Comparison of ENCODE assay signal across 23 cellular contexts in the genomic region with DNA sequence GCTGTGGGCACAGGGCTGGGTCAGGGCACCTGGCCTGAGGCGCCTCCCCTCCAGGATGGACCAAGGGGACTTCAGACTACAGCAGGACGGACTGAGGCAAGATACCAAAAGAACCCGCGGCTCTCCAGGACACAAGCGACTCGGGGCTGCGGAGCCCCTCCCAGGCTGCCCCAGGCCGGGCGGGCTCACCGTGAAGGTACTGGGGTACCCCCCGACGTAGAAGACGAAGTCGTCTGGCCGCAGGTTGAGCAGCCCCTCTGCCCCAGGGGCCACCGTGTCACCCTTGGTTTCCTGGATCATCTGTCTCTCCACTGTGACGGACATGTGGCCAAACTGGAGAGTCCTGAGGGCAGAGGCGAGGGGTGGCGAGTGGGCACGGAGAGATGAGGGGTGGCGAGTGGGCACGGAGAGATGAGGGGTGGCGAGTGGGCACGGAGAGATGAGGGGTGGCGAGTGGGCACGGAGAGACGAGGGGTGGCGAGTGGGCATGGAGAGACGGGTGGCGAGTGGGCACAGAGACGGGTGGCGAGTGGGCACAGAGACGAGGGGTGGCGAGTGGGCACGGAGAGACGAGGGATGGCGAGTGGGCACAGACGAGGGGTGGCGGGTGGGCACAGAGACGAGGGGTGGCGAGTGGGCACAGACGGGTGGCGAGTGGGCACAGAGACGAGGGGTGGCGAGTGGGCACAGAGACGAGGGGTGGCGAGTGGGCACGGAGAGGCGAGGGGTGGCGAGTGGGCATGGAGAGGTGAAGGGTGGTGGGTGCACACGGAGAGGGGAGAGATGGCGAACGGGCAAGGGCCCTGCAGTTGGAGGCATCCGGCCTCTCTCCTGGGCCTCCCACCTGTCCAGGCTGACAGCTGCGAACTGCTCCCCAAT. TPM values are rescaled to one million over a fixed set of nuclear protein-coding genes. Genes with fewer than 3 reads are reported as not detected.
DNase-seq lines count a peak whose midpoint lies in the region; ATAC-seq, FAIRE-seq and TF ChIP-seq lines count a peak whose summit lies in the region.
"Had no signal": no experiment of that assay in that cellular context is flagged by ENCODE, and none has a peak within 500 bp of the region (broad histone marks: within the 10 kb centered on the region; RNA-seq: fewer than 3 reads in every experiment).

No MANE protein-coding gene starts in this region.

- 95% methylated on average over 51 of the region's 55 CpGs for WGBS in mesenchymal stem cell

- no peaks in the 10 kb centered on the region for H3K9me3 Mint-ChIP-seq in Caco-2 (ENCODE audit: unreplicated experiment)
- H3K9me3 Mint-ChIP-seq: CD4-positive, alpha-beta T cell; CD8-positive, alpha-beta memory T cell had no signal

- no peak overlapping the region for H3K4me2 ChIP-seq in mesenchymal stem cell (ENCODE audit: low read length, poor library complexity, severe bottlenecking)
- H3K4me2 ChIP-seq: A549; BLaER1 treated with 17β-estradiol and CSF1 and Interleukin-3, amounts not matched to agents 10 nM and 100 nM had no signal

- CTCF ChIA-PET in Caco-2 (lab: Charles Lee), result interaction anchor here (0.6 to 0.7 kb wide), 2 partner anchors 11 to 12 kb away, joined by 4 to 5 read pairs; no protein-coding TSS in a partner anchor

- H2BK15ac ChIP-seq in mesenchymal stem cell (ENCODE audit: low read depth, poor library complexity, severe bottlenecking), result no peak overlapping the region

- H3K27me3 Mint-ChIP-seq in Caco-2 (ENCODE audit: insufficient read depth, unreplicated experiment), result no peaks in the 10 kb centered on the region
- H3K27me3 Mint-ChIP-seq: CD4-positive, alpha-beta T cell; CD8-positive, alpha-beta memory T cell had no signal

- no peak for ATAC-seq in RWPE2 (ENCODE audit: low read depth)
- ATAC-seq: A549, HCT116 had no signal

- H2BK5ac ChIP-seq in mesenchymal stem cell (ENCODE audit: low read depth, low read length, poor library complexity, severe bottlenecking), result no peak overlapping the region

- H3K9me3 ChIP-seq in Caco-2 (peaks cover 4% of the 10 kb centered on the region), RWPE2 (ENCODE audit: severe bottlenecking) (no peaks in the 10 kb centered on the region), mesenchymal stem cell (ENCODE audit: control insufficient read depth, low read length) (no peaks in the 10 kb centered on the region)
- H3K9me3 ChIP-seq: BE2C; BLaER1 treated with 17β-estradiol and CSF1 and Interleukin-3, amounts not matched to agents 10 nM and 100 nM had no signal

- H3K14ac ChIP-seq in mesenchymal stem cell (ENCODE audit: low read length in 2 of 2), result no peak overlapping the region

- H3K4me3 ChIP-seq in Caco-2 (ENCODE audit: low read depth, low read length) (no peak overlapping the region), RWPE2 (ENCODE audit: severe bottlenecking) (no peak overlapping the region), mesenchymal stem cell (ENCODE audit: insufficient read depth in 1 of 2, low read depth in 1 of 2, low read length in 2 of 2) (no peak overlapping the region)
- H3K4me3 ChIP-seq: A549; BLaER1 treated with 17β-estradiol and CSF1 and Interleukin-3, amounts not matched to agents 10 nM and 100 nM; GM23248 had no signal

- H3K27ac Mint-ChIP-seq in Caco-2 (ENCODE audit: unreplicated experiment), result peak overlapping the region; percentile 30
- H3K27ac Mint-ChIP-seq: CD14-positive monocyte; CD4-positive, alpha-beta T cell; CD8-positive, alpha-beta memory T cell had no signal

- H2BK120ac ChIP-seq in mesenchymal stem cell (ENCODE audit: low read depth, low read length), result no peak overlapping the region

- H2AFZ ChIP-seq in mesenchymal stem cell (ENCODE audit: low read depth, low read length), result no peak overlapping the region
- H2AFZ ChIP-seq: GM23248 had no signal

- no peak overlapping the region for H3K9ac ChIP-seq in mesenchymal stem cell (ENCODE audit: low read length)
- H3K9ac ChIP-seq: BLaER1 treated with 17β-estradiol and CSF1 and Interleukin-3, amounts not matched to agents 10 nM and 100 nM; GM23248 had no signal

- H4K91ac ChIP-seq in mesenchymal stem cell (ENCODE audit: low read length), result no peak overlapping the region

- H4K8ac ChIP-seq in mesenchymal stem cell (ENCODE audit: low read length), result no peak overlapping the region

- H3K23ac ChIP-seq in mesenchymal stem cell (ENCODE audit: low read length in 2 of 2), result no peak overlapping the region

- no peaks in the 10 kb centered on the region for H3K4me1 Mint-ChIP-seq in Caco-2 (ENCODE audit: low read depth, unreplicated experiment)
- H3K4me1 Mint-ChIP-seq: CD14-positive monocyte; CD8-positive, alpha-beta memory T cell had no signal

- H3K27ac ChIP-seq in RWPE2 (ENCODE audit: poor library complexity, severe bottlenecking), result no peak overlapping the region
- H3K27ac ChIP-seq in mesenchymal stem cell (ENCODE audit: low read length, poor library complexity, severe bottlenecking), result no peak overlapping the region
- H3K27ac ChIP-seq: BLaER1 treated with 17β-estradiol and CSF1 and Interleukin-3, amounts not matched to agents 10 nM and 100 nM; GM23248 had no signal

- POLR2A ChIA-PET in Caco-2 (lab: Charles Lee), result no interaction called here

- TF ChIP-seq CTCF in Caco-2 (IDR thresholded peaks at IDR 0.05; ENCODE audit: insufficient read depth in 1 of 2, low read depth in 1 of 2, low read length in 1 of 2, severe bottlenecking in 1 of 2, unreplicated experiment in 1 of 2) (no peak), RWPE2 (IDR thresholded peaks at IDR 0.05; ENCODE audit: poor library complexity, severe bottlenecking) (no peak), GM20000 (IDR thresholded peaks at IDR 0.05; ENCODE audit: extremely low read depth, missing control alignments) (no peak)

- H3K4me1 ChIP-seq in Caco-2, result no peaks in the 10 kb centered on the region
- no peaks in the 10 kb centered on the region for H3K4me1 ChIP-seq in RWPE2 (ENCODE audit: insufficient read depth, poor library complexity, severe bottlenecking)
- H3K4me1 ChIP-seq in mesenchymal stem cell (ENCODE audit: control insufficient read depth, insufficient read depth, low read depth, low read length), result peaks cover 8% of the 10 kb centered on the region
- H3K4me1 ChIP-seq: BE2C had no signal

- intact Hi-C loops in Caco-2 (cut with micrococcal nuclease; ENCODE audit: unreplicated experiment), result no loop called here

- H3K27me3 ChIP-seq in Caco-2 (replicated peaks; ENCODE audit: control insufficient read depth, insufficient read depth, low read length) (no peaks in the 10 kb centered on the region), RWPE2 (ENCODE audit: insufficient read depth, poor library complexity, severe bottlenecking) (no peaks in the 10 kb centered on the region), mesenchymal stem cell (ENCODE audit: control insufficient read depth in 1 of 2, insufficient read depth in 1 of 2, low read length in 2 of 2) (no peaks in the 10 kb centered on the region)
- H3K27me3 ChIP-seq: BE2C; BLaER1 treated with 17β-estradiol and CSF1 and Interleukin-3, amounts not matched to agents 10 nM and 100 nM had no signal

- no peak overlapping the region for H3K4me3 Mint-ChIP-seq in Caco-2 (ENCODE audit: unreplicated experiment)
- H3K4me3 Mint-ChIP-seq: CD14-positive monocyte; CD4-positive, alpha-beta T cell; CD8-positive, alpha-beta memory T cell had no signal

- H3K36me3 ChIP-seq in Caco-2 (ENCODE audit: control insufficient read depth, insufficient read depth, low read length) (peaks cover 40% of the 10 kb centered on the region), RWPE2 (ENCODE audit: low read depth) (peaks cover 87% of the 10 kb centered on the region), mesenchymal stem cell (ENCODE audit: control insufficient read depth in 1 of 2, insufficient read depth in 2 of 2, low read depth in 1 of 2, low read length in 2 of 2) (peaks cover 40 to 94% of the 10 kb centered on the region in 2 experiments)

- H2BK12ac ChIP-seq in mesenchymal stem cell (ENCODE audit: low read length in 2 of 2), result no peak overlapping the region

- no peak overlapping the region for H3K18ac ChIP-seq in mesenchymal stem cell (ENCODE audit: low read depth in 1 of 2, low read length in 2 of 2)

- FAIRE-seq in urothelium cell line (lab: Jason Lieb, UNC), result peak; percentile 13
- FAIRE-seq: A549, G401.6, GM12892, H1 had no signal

- peaks cover 100% of the 10 kb centered on the region for H3K36me3 Mint-ChIP-seq in Caco-2 (ENCODE audit: insufficient read depth, unreplicated experiment)

- no peak for DNase-seq in Caco-2
- peak; percentile 0 for DNase-seq in HCEC 1CT
- DNase-seq in RWPE2 (ENCODE audit: low spot score), result peak; percentile 86
- DNase-seq in urothelium cell line (ENCODE audit: low spot score), result no peak
- no peak for DNase-seq in GM20000 (ENCODE audit: low spot score)
- no peak for DNase-seq in NCI-H187 treated with DMSO at 0.1 percent for 48 hours (lab: John Stamatoyannopoulos, UW)
- no peak for DNase-seq in mesenchymal stem cell
- DNase-seq: ACHN; AML-193; BE2C; CD4-positive, alpha-beta T cell; CD8-positive, alpha-beta memory T cell; DMS153; DND-41; GM23248; H7 had no signal

- H3K4ac ChIP-seq in mesenchymal stem cell (ENCODE audit: low read depth in 1 of 2, low read length in 2 of 2), result no peak overlapping the region

- H3K79me1 ChIP-seq in mesenchymal stem cell (replicated peaks; ENCODE audit: low read length, poor library complexity, severe bottlenecking), result peaks cover 28% of the 10 kb centered on the region

- no peak overlapping the region for H2AK5ac ChIP-seq in mesenchymal stem cell (ENCODE audit: low read length, severe bottlenecking)

- no TSS peak for BruUV-seq in Caco-2 (replicated peaks; lab: Mats Ljungman, UMichigan)

RNA-seq across cellular contexts. Expression of gene ADRM1, which starts 10.9 kb away (rescaled TPM):
- total RNA-seq in Caco-2 (2022), result 261 and 263 TPM in 2 replicates
- 99.6 TPM for polyA plus RNA-seq in mesenchymal stem cell (2013, experiment 1 of 2)
- polyA plus RNA-seq in mesenchymal stem cell (2013, experiment 2 of 2), result 97.9 TPM

RNA-seq across cellular contexts. Expression of gene LAMA5, which starts 53.4 kb away (rescaled TPM):
- total RNA-seq in Caco-2 (2022), result 1,050 and 1,125 TPM in 2 replicates
- polyA plus RNA-seq in mesenchymal stem cell (2013, experiment 1 of 2), result 70.0 TPM
- polyA plus RNA-seq in mesenchymal stem cell (2013, experiment 2 of 2), result 65.1 TPM
- polyA plus RNA-seq: CD14-positive monocyte; CD8-positive, alpha-beta memory T cell had no signal

Comparison
In these comparisons a context has a peak if more than half of its experiments do, and no peak if none do; other contexts are left out.
1. DNase-seq: peak in HCEC 1CT (single experiment) and RWPE2 (single experiment); none in Caco-2 (0 of 2), urothelium cell line (single experiment), GM20000 (single experiment), NCI-H187 treated with DMSO at 0.1 percent for 48 hours (single experiment) and mesenchymal stem cell (single experiment).